25 cellular contexts compared by ENCODE assay signal in genomic region chr1:114043548-114043947, GRCh38.
DNase-seq lines count a peak whose midpoint lies in the region; ATAC-seq, FAIRE-seq and TF ChIP-seq lines count a peak whose summit lies in the region.
"Had no signal": no experiment of that assay in that cellular context is flagged by ENCODE, and none has a peak within 500 bp of the region (broad histone marks: within the 10 kb centered on the region; RNA-seq: fewer than 3 reads in every experiment).

No MANE protein-coding gene starts in this region.

- H2AFZ ChIP-seq in hepatocyte, result no peak overlapping the region
- H2AFZ ChIP-seq: GM23248 had no signal

- H3K4me1 ChIP-seq in hepatocyte (ENCODE audit: insufficient read depth), result peaks cover 6% of the 10 kb centered on the region
- no peaks in the 10 kb centered on the region for H3K4me1 ChIP-seq in pancreas
- H3K4me1 ChIP-seq: A549, BE2C had no signal

- no peaks in the 10 kb centered on the region for H3K79me2 ChIP-seq in hepatocyte

- DNase-seq in NCI-H82 (lab: John Stamatoyannopoulos, UW) (peak; percentile 22), NCI-H82 treated with DMSO at 0.1 percent for 48 hours (lab: John Stamatoyannopoulos, UW; ENCODE audit: unreplicated experiment) (no peak), caudate nucleus (lab: John Stamatoyannopoulos, UW) (peak in 40 of 61 donors; percentile 3 to 86 (median 29)), hepatocyte (ENCODE audit: low spot score) (no peak), putamen (ENCODE audit: low spot score) (peak; percentile 72), pancreas (no peak)
- no peak for DNase-seq in stimulated activated CD4-positive, alpha-beta T cell treated with anti-CD3 and anti-CD28 coated beads, Interleukin-1b, Interleukin-23, amount 100 ng/mL, for 48 hours
- DNase-seq: 8988T; ACHN; AML-193; BE2C; CD4-positive, alpha-beta T cell; CD8-positive, alpha-beta memory T cell; DMS 273 treated with DMSO at 0.1 percent for 48 hours; DMS79; EL; GDM1; GM23248 had no signal

- H3K4me3 ChIP-seq in hepatocyte (no peak overlapping the region), pancreas (no peak overlapping the region)
- H3K4me3 ChIP-seq: A549; BLaER1 treated with 17β-estradiol and CSF1 and Interleukin-3, amounts not matched to agents 10 nM and 100 nM; GM12878; GM23248; HAP-1 had no signal

- no peak for TF ChIP-seq CTCF in hepatocyte (IDR thresholded peaks at IDR 0.05; ENCODE audit: poor library complexity)
- TF ChIP-seq CTCF in pancreas (IDR thresholded peaks at IDR 0.05), result no peak

- ATAC-seq in pancreas (no peak), HG02981 (IDR thresholded peaks at IDR 0.05; ENCODE audit: unreplicated experiment) (no peak)
- ATAC-seq: A549, GM12878 had no signal

- H3K4me2 ChIP-seq in hepatocyte, result no peak overlapping the region
- H3K4me2 ChIP-seq: A549; BLaER1 treated with 17β-estradiol and CSF1 and Interleukin-3, amounts not matched to agents 10 nM and 100 nM had no signal

- H3K9me3 ChIP-seq in hepatocyte (ENCODE audit: low read depth) (no peaks in the 10 kb centered on the region), pancreas (no peaks in the 10 kb centered on the region)
- H3K9me3 ChIP-seq: A549, BE2C had no signal

- no peaks in the 10 kb centered on the region for H3K9me2 ChIP-seq in hepatocyte (replicated peaks; ENCODE audit: insufficient read depth)

- H3K27me3 ChIP-seq in hepatocyte (no peaks in the 10 kb centered on the region), pancreas (no peaks in the 10 kb centered on the region)
- H3K27me3 ChIP-seq: BLaER1 treated with 17β-estradiol and CSF1 and Interleukin-3, amounts not matched to agents 10 nM and 100 nM had no signal

- intact Hi-C loops in pancreas (cut with DNase I), result no loop called here

- WGBS in hepatocyte (ENCODE audit: low lambda C conversion rate, missing lambda C conversion rate), result 64% methylated on average over 5 of the region's 5 CpGs
- WGBS in pancreas, 2 donors, result 67 to 72% methylated on average over 5 of the region's 5 CpGs

- H3K36me3 ChIP-seq in hepatocyte (replicated peaks; ENCODE audit: insufficient read depth, low read depth) (no peaks in the 10 kb centered on the region), pancreas (no peaks in the 10 kb centered on the region)
- H3K36me3 ChIP-seq: BE2C; BLaER1 treated with 17β-estradiol and CSF1 and Interleukin-3, amounts not matched to agents 10 nM and 100 nM; HAP-1 had no signal

- no peak overlapping the region for H3K27ac ChIP-seq in caudate nucleus (ENCODE audit: low read depth, low read length)
- H3K27ac ChIP-seq in hepatocyte, result peak overlapping the region; percentile 3
- H3K27ac ChIP-seq in pancreas, result no peak overlapping the region
- H3K27ac ChIP-seq: A549; BLaER1 treated with 17β-estradiol and CSF1 and Interleukin-3, amounts not matched to agents 10 nM and 100 nM; GM23248 had no signal

- no peak for FAIRE-seq in pancreas (lab: Jason Lieb, UNC)
- FAIRE-seq: A549, D721Med, GM12878, GM19239 had no signal

- no peaks in the 10 kb centered on the region for H4K20me1 ChIP-seq in hepatocyte (ENCODE audit: insufficient read depth, poor library complexity, severe bottlenecking)
- H4K20me1 ChIP-seq: BLaER1 treated with 17β-estradiol and CSF1 and Interleukin-3, amounts not matched to agents 10 nM and 100 nM had no signal

Comparison
In these comparisons a context has a peak if more than half of its experiments do, and no peak if none do; other contexts are left out.
1. DNase-seq: peak in NCI-H82 (single experiment), caudate nucleus (40 of 61) and putamen (single experiment); none in NCI-H82 treated with DMSO at 0.1 percent for 48 hours (single experiment), hepatocyte (single experiment), pancreas (0 of 6) and stimulated activated CD4-positive, alpha-beta T cell treated with anti-CD3 and anti-CD28 coated beads, Interleukin-1b, Interleukin-23, amount 100 ng/mL, for 48 hours (single experiment).